Comparison of ENCODE assay signal across 8 cellular contexts in the genomic region with DNA sequence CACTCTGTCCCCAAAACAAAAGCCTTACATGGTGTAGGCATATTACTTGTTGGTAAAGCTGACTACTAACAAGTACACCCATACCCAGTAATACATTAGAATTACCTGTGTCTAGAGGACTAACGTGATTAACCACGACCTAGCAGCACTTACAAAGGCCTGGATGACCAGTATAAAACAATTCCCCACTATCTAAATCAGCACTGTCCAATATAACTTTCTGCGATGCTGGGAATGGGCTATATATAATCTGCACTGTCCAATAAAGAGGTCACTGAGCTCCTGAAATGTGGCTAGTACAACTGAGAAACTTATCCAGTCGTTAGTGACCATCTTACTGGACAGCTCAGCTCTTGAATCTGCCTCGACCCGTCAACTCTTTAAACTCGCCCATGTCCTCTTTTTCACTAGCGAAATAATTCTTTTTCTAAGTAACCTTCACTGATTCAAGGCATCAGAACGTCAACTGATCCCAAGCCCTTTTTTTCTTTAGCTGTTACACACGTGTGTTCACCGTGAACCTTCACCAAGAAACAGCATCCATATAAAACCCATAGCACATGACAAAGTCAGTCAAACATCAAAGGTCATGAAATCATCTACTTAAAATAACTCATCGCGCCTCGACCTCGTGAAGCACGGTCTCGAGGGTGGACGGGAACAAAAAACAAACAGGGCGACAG. TPM values are rescaled to one million over a fixed set of nuclear protein-coding genes. Genes with fewer than 3 reads are reported as not detected.
DNase-seq lines count a peak whose midpoint lies in the region; ATAC-seq lines count a peak whose summit lies in the region.

No MANE protein-coding gene starts in this region.

- no peak for DNase-seq in activated T-cell treated with anti-CD3 and anti-CD28 coated beads, Interleukin-2, amount 50 U/mL, for 4 hours
- DNase-seq in activated T-cell treated with anti-CD3 and anti-CD28 coated beads for 4 hours (no peak), NCI-H226 (peak; percentile 5), myocyte (ENCODE audit: low read depth) (peak; percentile 81)
- DNase-seq in activated CD4-positive, CD25-positive, alpha-beta regulatory T cell treated with anti-CD3 and anti-CD28 coated beads, Interleukin-2, amount 50 U/mL, for 72 hours = no peak

- ATAC-seq in activated T-cell treated with anti-CD3 and anti-CD28 coated beads, Interleukin-2, amount 50 U/mL, for 4 hours = no peak
- ATAC-seq in HG03095 (IDR thresholded peaks at IDR 0.05; ENCODE audit: unreplicated experiment) (no peak), GM21381 (IDR thresholded peaks at IDR 0.05; ENCODE audit: unreplicated experiment) (no peak)

- H3K27ac Mint-ChIP-seq in dendritic cell treated with granulocyte-macrophage colony-stimulating factor and Interleukin-4, amounts not matched to agents 40 ng/mL and 50 ng/mL, for 4 days = peak overlapping the region; percentile 100

- intact Hi-C loops in dendritic cell treated with granulocyte-macrophage colony-stimulating factor and Interleukin-4, amounts not matched to agents 40 ng/mL and 50 ng/mL, for 4 days (cut with micrococcal nuclease) = no loop called here

- peaks cover 31% of the 10 kb centered on the region for H3K4me1 Mint-ChIP-seq in activated T-cell treated with anti-CD3 and anti-CD28 coated beads, Interleukin-2, amount 50 U/mL, for 4 hours (ENCODE audit: low read depth)
- H3K4me1 Mint-ChIP-seq in dendritic cell treated with granulocyte-macrophage colony-stimulating factor and Interleukin-4, amounts not matched to agents 40 ng/mL and 50 ng/mL, for 4 days (ENCODE audit: low read depth) = peaks cover 60% of the 10 kb centered on the region

- H3K4me3 Mint-ChIP-seq in activated T-cell treated with anti-CD3 and anti-CD28 coated beads, Interleukin-2, amount 50 U/mL, for 4 hours = peak overlapping the region; percentile 89
- H3K4me3 Mint-ChIP-seq in dendritic cell treated with granulocyte-macrophage colony-stimulating factor and Interleukin-4, amounts not matched to agents 40 ng/mL and 50 ng/mL, for 4 days = peak overlapping the region; percentile 100

- no peaks in the 10 kb centered on the region for H3K27me3 Mint-ChIP-seq in activated T-cell treated with anti-CD3 and anti-CD28 coated beads, Interleukin-2, amount 50 U/mL, for 4 hours (ENCODE audit: low read depth)
- H3K27me3 Mint-ChIP-seq in dendritic cell treated with granulocyte-macrophage colony-stimulating factor and Interleukin-4, amounts not matched to agents 40 ng/mL and 50 ng/mL, for 4 days = no peaks in the 10 kb centered on the region

- H3K36me3 Mint-ChIP-seq in activated T-cell treated with anti-CD3 and anti-CD28 coated beads, Interleukin-2, amount 50 U/mL, for 4 hours (ENCODE audit: insufficient read depth) = peaks cover 1% of the 10 kb centered on the region
- peaks cover 29% of the 10 kb centered on the region for H3K36me3 Mint-ChIP-seq in dendritic cell treated with granulocyte-macrophage colony-stimulating factor and Interleukin-4, amounts not matched to agents 40 ng/mL and 50 ng/mL, for 4 days (ENCODE audit: low read depth)

- no peaks in the 10 kb centered on the region for H3K9me3 Mint-ChIP-seq in activated T-cell treated with anti-CD3 and anti-CD28 coated beads, Interleukin-2, amount 50 U/mL, for 4 hours
- no peaks in the 10 kb centered on the region for H3K9me3 Mint-ChIP-seq in dendritic cell treated with granulocyte-macrophage colony-stimulating factor and Interleukin-4, amounts not matched to agents 40 ng/mL and 50 ng/mL, for 4 days

RNA-seq across cellular contexts. Expression of a gene that starts 0.9 kb away (rescaled TPM):
- 10 to 100 TPM in 1 of 3 donors, 1 to 10 TPM in 2; 9.0 to 10.2 (median 9.4) TPM for total RNA-seq in activated T-cell treated with anti-CD3 and anti-CD28 coated beads, Interleukin-2, amount 50 U/mL, for 4 hours
- 30.7 and 42.9 TPM in 2 replicates for total RNA-seq in myocyte
- 12.4 TPM for polyA plus RNA-seq in myocyte (2012)

RNA-seq across cellular contexts. Expression of a gene that starts 44.4 kb away (rescaled TPM):
- not detected for total RNA-seq in activated T-cell treated with anti-CD3 and anti-CD28 coated beads, Interleukin-2, amount 50 U/mL, for 4 hours
- total RNA-seq in myocyte = 0.40 and 1.0 TPM in 2 replicates
- polyA plus RNA-seq in myocyte (2012) = 0.08 TPM

Comparison
In these comparisons a context has a peak if more than half of its experiments do, and no peak if none do; other contexts are left out.
1. DNase-seq: peak in NCI-H226 (single experiment) and myocyte (single experiment); none in activated T-cell treated with anti-CD3 and anti-CD28 coated beads, Interleukin-2, amount 50 U/mL, for 4 hours (single experiment), activated T-cell treated with anti-CD3 and anti-CD28 coated beads for 4 hours (single experiment) and activated CD4-positive, CD25-positive, alpha-beta regulatory T cell treated with anti-CD3 and anti-CD28 coated beads, Interleukin-2, amount 50 U/mL, for 72 hours (single experiment).